9 cellular contexts compared by ENCODE assay signal in genomic region chrX:56762707-56763555, GRCh38. TPM values are rescaled to one million over a fixed set of nuclear protein-coding genes. Genes with fewer than 3 reads are reported as not detected.
A peak's percentile ranks its signal among the peaks of the same experiment; 100 is the strongest.
DNase-seq lines count a peak whose midpoint lies in the region; ATAC-seq and TF ChIP-seq lines count a peak whose summit lies in the region.
"Had no signal": no experiment of that assay in that cellular context is flagged by ENCODE, and none has a peak within 500 bp of the region (broad histone marks: within the 10 kb centered on the region; RNA-seq: fewer than 3 reads in every experiment).

No MANE protein-coding gene starts in this region.

- no peaks in the 10 kb centered on the region for H3K9me2 ChIP-seq in Karpas-422 (replicated peaks; ENCODE audit: insufficient read depth, low read length)
- no peaks in the 10 kb centered on the region for H3K9me2 ChIP-seq in GM23248 (ENCODE audit: insufficient read depth)

- H3K36me3 ChIP-seq in Karpas-422 (ENCODE audit: insufficient read depth, low read length), result no peaks in the 10 kb centered on the region
- no peaks in the 10 kb centered on the region for H3K36me3 ChIP-seq in skeletal muscle satellite cell (ENCODE audit: insufficient read depth, low read length)
- H3K36me3 ChIP-seq in GM23248 (ENCODE audit: low read depth), result no peaks in the 10 kb centered on the region

- H3K4me1 Mint-ChIP-seq in activated CD4-positive, alpha-beta T cell treated with anti-CD3 and anti-CD28 coated beads for 36 hours, result peaks cover 54% of the 10 kb centered on the region

- peak overlapping the region; percentile 32 for H3K9ac ChIP-seq in Karpas-422 (ENCODE audit: low read length)
- H3K9ac ChIP-seq in skeletal muscle satellite cell (ENCODE audit: low read depth, low read length), result no peak overlapping the region
- no peak overlapping the region for H3K9ac ChIP-seq in GM23248

- peak overlapping the region; percentile 69 for H3K4me3 Mint-ChIP-seq in activated CD4-positive, alpha-beta T cell treated with anti-CD3 and anti-CD28 coated beads for 36 hours

- no peaks in the 10 kb centered on the region for H4K20me1 ChIP-seq in Karpas-422 (ENCODE audit: insufficient read depth, low read depth, low read length)
- no peaks in the 10 kb centered on the region for H4K20me1 ChIP-seq in GM23248 (ENCODE audit: insufficient read depth)

- H3F3A ChIP-seq in GM23248 (ENCODE audit: insufficient read depth), result no peaks in the 10 kb centered on the region

- H3K27ac ChIP-seq in Karpas-422 (ENCODE audit: low read length), result peak overlapping the region; percentile 22; the same call in 1 of the 2 replicates
- H3K27ac ChIP-seq in coronary artery, result no peak overlapping the region
- H3K27ac ChIP-seq in GM23248, result no peak overlapping the region

- H3K27ac Mint-ChIP-seq in activated CD4-positive, alpha-beta T cell treated with anti-CD3 and anti-CD28 coated beads for 36 hours, result peak overlapping the region; percentile 99

- in situ Hi-C loops in GM23248 (cut with MboI), result no loop called here

- no peaks in the 10 kb centered on the region for H3K27me3 Mint-ChIP-seq in activated CD4-positive, alpha-beta T cell treated with anti-CD3 and anti-CD28 coated beads for 36 hours

- H3K4me1 ChIP-seq in Karpas-422 (ENCODE audit: low read length) (peaks cover 59% of the 10 kb centered on the region), skeletal muscle satellite cell (ENCODE audit: control insufficient read depth, insufficient read depth, low read length) (peaks cover 25% of the 10 kb centered on the region), GM23248 (ENCODE audit: insufficient read depth) (peaks cover 24% of the 10 kb centered on the region)

- H3K9me3 ChIP-seq in Karpas-422 (ENCODE audit: low read length) (no peaks in the 10 kb centered on the region), skeletal muscle satellite cell (replicated peaks; ENCODE audit: low read length) (no peaks in the 10 kb centered on the region), GM23248 (ENCODE audit: low read depth) (no peaks in the 10 kb centered on the region)

- intact Hi-C loops in activated CD4-positive, alpha-beta T cell treated with anti-CD3 and anti-CD28 coated beads for 36 hours (cut with DNase I, micrococcal nuclease), result loop anchor here in 1 of 2 experiments (1.0 kb wide), 1 partner anchor 24 kb away; no protein-coding TSS in a partner anchor

- POLR2A ChIA-PET in activated CD4-positive, alpha-beta T cell treated with anti-CD3 and anti-CD28 coated beads for 36 hours (lab: Charles Lee), result no interaction called here

- H3K4me3 ChIP-seq in Karpas-422 (ENCODE audit: low read length) (no peak overlapping the region; the same call in 1 of the 2 replicates), coronary artery (no peak overlapping the region), skeletal muscle satellite cell (ENCODE audit: low read length) (no peak overlapping the region), GM23248 (no peak overlapping the region)

- H3K9me3 Mint-ChIP-seq in activated CD4-positive, alpha-beta T cell treated with anti-CD3 and anti-CD28 coated beads for 36 hours (ENCODE audit: low read depth), result no peaks in the 10 kb centered on the region

- H3K36me3 Mint-ChIP-seq in activated CD4-positive, alpha-beta T cell treated with anti-CD3 and anti-CD28 coated beads for 36 hours (ENCODE audit: low read depth), result peaks cover 7% of the 10 kb centered on the region

- no peak for DNase-seq in activated CD4-positive, alpha-beta T cell treated with anti-CD3 and anti-CD28 coated beads for 36 hours
- no peak for DNase-seq in activated CD4-positive, alpha-beta T cell treated with anti-CD3 and anti-CD28 coated beads, Interleukin-2, amount 50 U/mL, for 48 hours
- DNase-seq in Karpas-422 (no peak), coronary artery (ENCODE audit: low spot score) (peak; percentile 71), DMS 273 treated with DMSO at 0.1 percent for 48 hours (lab: John Stamatoyannopoulos, UW) (no peak), GM23248 (no peak), T-helper 9 cell (no peak)
- DNase-seq: NCI-H1930 had no signal

- no peaks in the 10 kb centered on the region for H3K27me3 ChIP-seq in Karpas-422 (ENCODE audit: low read length)
- H3K27me3 ChIP-seq in skeletal muscle satellite cell (ENCODE audit: control insufficient read depth, insufficient read depth, low read length), result no peaks in the 10 kb centered on the region
- no peaks in the 10 kb centered on the region for H3K27me3 ChIP-seq in GM23248 (replicated peaks; ENCODE audit: insufficient read depth)

- peak overlapping the region; percentile 80 for H3K4me2 ChIP-seq in Karpas-422 (ENCODE audit: low read depth, low read length, poor library complexity, severe bottlenecking)
- peak overlapping the region; percentile 75 for H3K4me2 ChIP-seq in skeletal muscle satellite cell (ENCODE audit: low read length)
- H3K4me2 ChIP-seq in GM23248 (ENCODE audit: unreplicated experiment), result no peak overlapping the region

- peaks cover 25% of the 10 kb centered on the region for H3K79me2 ChIP-seq in Karpas-422 (ENCODE audit: low read length)
- H3K79me2 ChIP-seq in GM23248 (ENCODE audit: insufficient read depth), result 0 out of 2 replicates have a peak, but pooled peaks cover 4% of the 10 kb centered on the region

- H2AFZ ChIP-seq in Karpas-422 (ENCODE audit: low read length), result no peak overlapping the region
- no peak overlapping the region for H2AFZ ChIP-seq in GM23248

- CTCF ChIA-PET in activated CD4-positive, alpha-beta T cell treated with anti-CD3 and anti-CD28 coated beads for 36 hours (lab: Charles Lee), result interaction anchor here (0.6 to 2.8 kb wide), 2 partner anchors 216 to 1154 kb away, joined by 3 to 17 read pairs; no protein-coding TSS in a partner anchor

- ATAC-seq in activated CD4-positive, alpha-beta T cell treated with anti-CD3 and anti-CD28 coated beads for 36 hours, result peak; percentile 31

- TF ChIP-seq CTCF in coronary artery (IDR thresholded peaks at IDR 0.05), result no peak

- 65 to 69% methylated on average over 6 of the region's 6 CpGs for WGBS in GM23248 (ENCODE audit: low coverage in 1 of 2, low lambda C conversion rate in 2 of 2, missing lambda C conversion rate in 2 of 2), 2 experiments

RNA-seq across cellular contexts. Expression of gene NBDY, which starts 33.9 kb away (rescaled TPM):
- 10 to 100 TPM; 37.0 to 53.3 TPM for total RNA-seq in activated CD4-positive, alpha-beta T cell treated with anti-CD3 and anti-CD28 coated beads for 36 hours
- total RNA-seq in Karpas-422 (2014; rRNA removed; shearing (Covaris generic); ENCODE audit: low replicate concordance), result 4.9 and 20.5 TPM in 2 replicates
- 10.1 and 12.2 TPM in 2 replicates for total RNA-seq in skeletal muscle satellite cell (2012; rRNA removed)
- total RNA-seq in GM23248 (2014; rRNA removed; shearing (Covaris generic)), result 8.5 and 8.7 TPM in 2 replicates
- polyA plus RNA-seq in GM23248 (2016; fragmentation: Nextera tagmentation; extraction: Ambion mirVana), result 188 and 193 TPM in 2 replicates
